20 cellular contexts compared by ENCODE assay signal in the genomic region with DNA sequence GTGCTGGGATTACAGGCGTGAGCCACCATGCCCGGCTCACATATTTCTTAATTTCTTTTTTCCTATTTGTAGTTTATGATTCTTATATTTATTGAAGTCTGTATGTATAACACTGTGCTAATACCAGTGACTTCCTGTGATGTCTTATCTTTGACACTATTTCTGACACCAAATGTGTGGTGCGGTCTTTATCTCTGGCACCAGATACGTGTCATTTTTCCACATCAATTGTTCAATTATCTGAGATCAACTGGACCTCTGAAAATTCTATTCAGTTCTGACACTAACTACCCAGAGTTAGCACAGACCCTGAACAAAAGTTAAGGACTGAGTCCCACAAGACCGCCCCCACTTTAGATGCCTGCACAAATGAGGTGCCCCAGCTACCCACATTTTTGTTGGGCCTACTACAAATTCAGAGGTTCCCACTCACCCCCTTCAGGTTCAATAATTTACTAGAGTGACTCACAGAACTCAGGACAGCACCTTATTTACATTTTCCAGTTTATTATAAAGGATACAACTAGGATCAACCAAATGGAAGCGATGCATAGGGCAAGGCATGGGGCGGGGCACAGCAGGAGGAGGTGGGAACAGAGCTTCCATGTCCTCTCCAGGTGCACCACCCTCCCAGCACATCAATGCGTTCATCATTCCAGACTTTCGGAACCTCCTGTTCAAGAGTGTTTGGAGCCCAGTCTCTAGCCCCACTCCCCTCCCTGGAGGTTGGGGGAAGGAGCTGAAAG. TPM values are rescaled to one million over a fixed set of nuclear protein-coding genes. Genes with fewer than 3 reads are reported as not detected.
DNase-seq lines count a peak whose midpoint lies in the region; ATAC-seq, FAIRE-seq and TF ChIP-seq lines count a peak whose summit lies in the region.
"Had no signal": no experiment of that assay in that cellular context is flagged by ENCODE, and none has a peak within 500 bp of the region (broad histone marks: within the 10 kb centered on the region; RNA-seq: fewer than 3 reads in every experiment).

No MANE protein-coding gene starts in this region.

- H3K36me3 Mint-ChIP-seq in activated CD8-positive, alpha-beta T cell treated with anti-CD3 and anti-CD28 coated beads, Interleukin-2, amount 10 ng/mL, durations not matched to agents 7 days and 5 days (ENCODE audit: low read depth) = peaks cover 4% of the 10 kb centered on the region
- H3K36me3 Mint-ChIP-seq in natural killer cell = no peaks in the 10 kb centered on the region
- H3K36me3 Mint-ChIP-seq in HFFc6 (ENCODE audit: low read depth) = no peaks in the 10 kb centered on the region

- H3K4me3 ChIP-seq in HepG2 (replicated peaks in 1 of 3; ENCODE audit: insufficient read depth in 1 of 3, low read depth in 2 of 3, low read length in 3 of 3) = no peak overlapping the region
- H3K4me3 ChIP-seq: GM23248, Peyer's patch had no signal

- no peak overlapping the region for H3K27ac Mint-ChIP-seq in stimulated activated naive CD8-positive, alpha-beta T cell treated with anti-CD3 and anti-CD28 coated beads, Interleukin-15, amount 100 ng/mL, for 72 hours
- H3K27ac Mint-ChIP-seq in activated CD8-positive, alpha-beta T cell treated with anti-CD3 and anti-CD28 coated beads, Interleukin-2, amount 10 ng/mL, durations not matched to agents 7 days and 5 days = no peak overlapping the region
- H3K27ac Mint-ChIP-seq in natural killer cell (peak overlapping the region; percentile 90 to 99), HFFc6 (no peak overlapping the region)

- no peaks in the 10 kb centered on the region for H3K9me3 ChIP-seq in HepG2 (ENCODE audit: low read length)
- H3K9me3 ChIP-seq: Peyer's patch had no signal

- no peaks in the 10 kb centered on the region for H3K79me2 ChIP-seq in HepG2 (ENCODE audit: insufficient read depth, low read length)

- TF ChIP-seq CTCF in natural killer cell (IDR thresholded peaks at IDR 0.05) = no peak
- TF ChIP-seq CTCF in HFFc6 (IDR thresholded peaks at IDR 0.05) = no peak
- no peak for TF ChIP-seq CTCF in HepG2 (CRISPR knock-in tag; IDR thresholded peaks at IDR 0.05)

- no peaks in the 10 kb centered on the region for H3K4me1 ChIP-seq in HepG2 (ENCODE audit: insufficient read depth, low read length)
- H3K4me1 ChIP-seq: Peyer's patch had no signal

- H3K27ac ChIP-seq in HepG2 (ENCODE audit: extremely low read length, insufficient read depth, low read length) = no peak overlapping the region
- H3K27ac ChIP-seq: GM23248, Peyer's patch had no signal

- no peaks in the 10 kb centered on the region for H3K36me3 ChIP-seq in HepG2 (replicated peaks in 1 of 2; ENCODE audit: control insufficient read depth in 1 of 2, insufficient read depth in 2 of 2, low read length in 2 of 2)
- H3K36me3 ChIP-seq: Peyer's patch had no signal

- POLR2A ChIA-PET in activated CD8-positive, alpha-beta T cell treated with anti-CD3 and anti-CD28 coated beads, Interleukin-2, amount 10 ng/mL, durations not matched to agents 7 days and 5 days (lab: Charles Lee) = no interaction called here
- POLR2A ChIA-PET in HepG2 (lab: Yijun Ruan, JAX) = no interaction called here

- no peaks in the 10 kb centered on the region for H4K20me1 ChIP-seq in HepG2 (ENCODE audit: insufficient read depth, low read length)

- CTCF ChIA-PET in activated CD8-positive, alpha-beta T cell treated with anti-CD3 and anti-CD28 coated beads, Interleukin-2, amount 10 ng/mL, durations not matched to agents 7 days and 5 days (lab: Charles Lee) = no interaction called here
- CTCF ChIA-PET in HepG2 (lab: Yijun Ruan, JAX; ENCODE audit: low intra/inter-chr PET ratio, low total read pairs) = no interaction called here

- TF ChIP-seq EP300 in HepG2 (IDR thresholded peaks at IDR 0.05; ENCODE audit: low read depth in 2 of 2, low read length in 2 of 2) (no peak), HepG2 (CRISPR knock-in tag; IDR thresholded peaks at IDR 0.05; ENCODE audit: borderline replicate concordance) (no peak)

- H3K27me3 Mint-ChIP-seq in stimulated activated naive CD8-positive, alpha-beta T cell treated with anti-CD3 and anti-CD28 coated beads, Interleukin-15, amount 100 ng/mL, for 72 hours = no peaks in the 10 kb centered on the region
- H3K27me3 Mint-ChIP-seq in activated CD8-positive, alpha-beta T cell treated with anti-CD3 and anti-CD28 coated beads, Interleukin-2, amount 10 ng/mL, durations not matched to agents 7 days and 5 days (ENCODE audit: low read depth) = no peaks in the 10 kb centered on the region
- H3K27me3 Mint-ChIP-seq in natural killer cell (ENCODE audit: low read depth in 2 of 2) = no peaks in the 10 kb centered on the region
- H3K27me3 Mint-ChIP-seq in HFFc6 (ENCODE audit: insufficient read depth) = no peaks in the 10 kb centered on the region; the same call in 1 of the 2 replicates

- TF ChIP-seq POLR2A in HepG2 (IDR thresholded peaks at IDR 0.05; ENCODE audit: insufficient read depth in 1 of 2, low read depth in 2 of 2, low read length in 2 of 2) = no peak

- 97% methylated on average over 9 of the region's 9 CpGs for WGBS in HepG2 (ENCODE audit: low lambda C conversion rate)

- TF ChIP-seq RAD21 in HepG2 (CRISPR knock-in tag; IDR thresholded peaks at IDR 0.05) = no peak

- no TSS peak for BruUV-seq in HepG2 (replicated peaks; lab: Mats Ljungman, UMichigan)

- no peaks in the 10 kb centered on the region for H3K27me3 ChIP-seq in HepG2 (ENCODE audit: control insufficient read depth in 1 of 2, insufficient read depth in 2 of 2, low read length in 2 of 2)
- H3K27me3 ChIP-seq: Peyer's patch had no signal

- no peak overlapping the region for H3K9ac ChIP-seq in HepG2 (ENCODE audit: insufficient read depth, low read depth, low read length)
- H3K9ac ChIP-seq: GM23248 had no signal

- FAIRE-seq in HepG2 (lab: Jason Lieb, UNC) = no peak
- FAIRE-seq: G401.6, GM19239 had no signal

- no peak overlapping the region for H3K4me3 Mint-ChIP-seq in stimulated activated naive CD8-positive, alpha-beta T cell treated with anti-CD3 and anti-CD28 coated beads, Interleukin-15, amount 100 ng/mL, for 72 hours
- H3K4me3 Mint-ChIP-seq in activated CD8-positive, alpha-beta T cell treated with anti-CD3 and anti-CD28 coated beads, Interleukin-2, amount 10 ng/mL, durations not matched to agents 7 days and 5 days = no peak overlapping the region
- H3K4me3 Mint-ChIP-seq in natural killer cell (peak overlapping the region; percentile 94), HFFc6 (no peak overlapping the region)

- H3K4me2 ChIP-seq in HepG2 (ENCODE audit: low read depth, low read length) = no peak overlapping the region

- no peak overlapping the region for H2AFZ ChIP-seq in HepG2 (ENCODE audit: low read length)
- H2AFZ ChIP-seq: GM23248 had no signal

- no peak for DNase-seq in stimulated activated naive CD8-positive, alpha-beta T cell treated with anti-CD3 and anti-CD28 coated beads, Interleukin-15, Interleukin-2, amounts not matched to agents 100 U/mL and 50 U/mL, for 24 hours
- no peak for DNase-seq in stimulated activated naive CD8-positive, alpha-beta T cell treated with anti-CD3 and anti-CD28 coated beads, Interleukin-15, amount 100 ng/mL, for 72 hours
- DNase-seq in activated CD8-positive, alpha-beta T cell treated with anti-CD3 and anti-CD28 coated beads, Interleukin-2, amount 10 ng/mL, durations not matched to agents 7 days and 5 days = no peak
- DNase-seq in natural killer cell (peak; percentile 27), HFFc6 (no peak), HepG2 (ENCODE audit: low spot score) (no peak)
- DNase-seq: AML-193, DMS79, GM23248, Karpas-422, NCI-H1417, NCI-H1930, NCI-H2171, NCI-H446 treated with DMSO at 0.1 percent for 48 hours, NCI-H748 treated with DMSO at 0.1 percent for 48 hours, Peyer's patch, Right ventricle myocardium superior had no signal

- ATAC-seq in stimulated activated naive CD8-positive, alpha-beta T cell treated with anti-CD3 and anti-CD28 coated beads, Interleukin-15, Interleukin-2, amounts not matched to agents 100 U/mL and 50 U/mL, for 24 hours = peak; percentile 36
- no peak for ATAC-seq in stimulated activated naive CD8-positive, alpha-beta T cell treated with anti-CD3 and anti-CD28 coated beads, Interleukin-15, amount 100 ng/mL, for 72 hours
- ATAC-seq in activated CD8-positive, alpha-beta T cell treated with anti-CD3 and anti-CD28 coated beads, Interleukin-2, amount 10 ng/mL, durations not matched to agents 7 days and 5 days = peak; percentile 42
- ATAC-seq in natural killer cell (peak; percentile 76 to 91 (median 89)), HG02852 (IDR thresholded peaks at IDR 0.05; ENCODE audit: unreplicated experiment) (no peak), HepG2 (no peak)

- H3K9me3 Mint-ChIP-seq in stimulated activated naive CD8-positive, alpha-beta T cell treated with anti-CD3 and anti-CD28 coated beads, Interleukin-15, amount 100 ng/mL, for 72 hours = no peaks in the 10 kb centered on the region
- H3K9me3 Mint-ChIP-seq in activated CD8-positive, alpha-beta T cell treated with anti-CD3 and anti-CD28 coated beads, Interleukin-2, amount 10 ng/mL, durations not matched to agents 7 days and 5 days (ENCODE audit: insufficient read depth) = no peaks in the 10 kb centered on the region
- H3K9me3 Mint-ChIP-seq in natural killer cell (no peaks in the 10 kb centered on the region), HFFc6 (no peaks in the 10 kb centered on the region)

- no peaks in the 10 kb centered on the region for H3K4me1 Mint-ChIP-seq in stimulated activated naive CD8-positive, alpha-beta T cell treated with anti-CD3 and anti-CD28 coated beads, Interleukin-15, amount 100 ng/mL, for 72 hours
- H3K4me1 Mint-ChIP-seq in activated CD8-positive, alpha-beta T cell treated with anti-CD3 and anti-CD28 coated beads, Interleukin-2, amount 10 ng/mL, durations not matched to agents 7 days and 5 days (ENCODE audit: low read depth) = peaks cover 5% of the 10 kb centered on the region
- H3K4me1 Mint-ChIP-seq in natural killer cell (peaks cover 52 to 54% of the 10 kb centered on the region in 2 donors), HFFc6 (ENCODE audit: low read depth) (no peaks in the 10 kb centered on the region)

- in situ Hi-C loops in HepG2 (cut with HindIII; ENCODE audit: extremely low pct_ligation_motif_present, low pct_unique_long_range_greater_than_20kb) = no loop called here

- intact Hi-C loops in natural killer cell (cut with micrococcal nuclease) (loop anchor here (1.0 to 5.0 kb wide), 2 partner anchors 12 to 44 kb away; partner anchors contain the start of genes COX6A1 and SRSF9), HepG2 (cut with micrococcal nuclease; ENCODE audit: unreplicated experiment) (no loop called here)

RNA-seq across cellular contexts. Expression of gene SRSF9, which starts 11.6 kb away (rescaled TPM):
- total RNA-seq in activated CD8-positive, alpha-beta T cell treated with anti-CD3 and anti-CD28 coated beads, Interleukin-2, amount 10 ng/mL, durations not matched to agents 7 days and 5 days = 100 to 1,000 TPM; 199 to 219 TPM
- 100 to 1,000 TPM; 175 to 191 (median 179) TPM for total RNA-seq in natural killer cell
- 100 to 1,000 TPM; 232 to 247 (median 238) TPM for total RNA-seq in HFFc6 (2021; fragmentation: NEBNext Ultra II Directional; extraction: Animal tissue kit (Norgen Biotek cat#: 25700))
- total RNA-seq in HepG2 (2016; rRNA removed; fragmentation: Illumina TruSeq; extraction: Trizol) = 144 and 153 TPM in 2 replicates
- 79.8 and 92.3 TPM in 2 replicates for total RNA-seq in HepG2 (2016; cell fraction: cytosol; rRNA removed; fragmentation: Illumina TruSeq; extraction: Trizol; ENCODE audit: low read depth)
- total RNA-seq in HepG2 (2016; cell fraction: insoluble cytoplasmic fraction; rRNA removed; fragmentation: Illumina TruSeq; extraction: Trizol) = 147 and 151 TPM in 2 replicates
- 156 and 174 TPM in 2 replicates for total RNA-seq in HepG2 (2016; cell fraction: membrane; rRNA removed; fragmentation: Illumina TruSeq; extraction: Trizol)
- total RNA-seq in HepG2 (2016; cell fraction: nucleus; rRNA removed; fragmentation: Illumina TruSeq; extraction: Trizol) = 91.6 and 93.3 TPM in 2 replicates
- polyA plus RNA-seq in HepG2 (2011; rRNA removed) = 96.2 and 125 TPM in 2 replicates
- polyA plus RNA-seq in HepG2 (2011; cell fraction: cytosol; rRNA removed) = 104 and 110 TPM in 2 replicates
- polyA plus RNA-seq in HepG2 (2011; cell fraction: nucleus; rRNA removed) = 63.8 and 77.8 TPM in 2 replicates
- polyA plus RNA-seq in HepG2 (2012) = 107 and 137 TPM in 2 replicates
- 105 and 142 TPM in 2 replicates for polyA plus RNA-seq in HepG2 (2016; cell fraction: cytosol; fragmentation: Illumina TruSeq; extraction: Trizol; ENCODE audit: low read depth)
- polyA plus RNA-seq in HepG2 (2016; cell fraction: insoluble cytoplasmic fraction; fragmentation: Illumina TruSeq; extraction: Trizol; ENCODE audit: low read depth) = 249 and 255 TPM in 2 replicates
- 171 and 200 TPM in 2 replicates for polyA plus RNA-seq in HepG2 (2016; cell fraction: membrane; fragmentation: Illumina TruSeq; extraction: Trizol; ENCODE audit: low read depth)
- 188 and 193 TPM in 2 replicates for polyA plus RNA-seq in HepG2 (2016; cell fraction: nucleus; fragmentation: Illumina TruSeq; extraction: Trizol; ENCODE audit: insufficient read depth, low read depth)
- polyA minus RNA-seq in HepG2 (2011; rRNA and poly(A)+ RNA removed; ENCODE audit: low replicate concordance) = 43.3 and 56.5 TPM in 2 replicates
- polyA minus RNA-seq in HepG2 (2011; cell fraction: cytosol; rRNA and poly(A)+ RNA removed) = 67.3 and 72.5 TPM in 2 replicates
- polyA minus RNA-seq in HepG2 (2011; cell fraction: nucleus; rRNA and poly(A)+ RNA removed) = 74.4 and 78.4 TPM in 2 replicates

RNA-seq across cellular contexts. Expression of gene DYNLL1, which starts 14.7 kb away (rescaled TPM):
- 100 to 1,000 TPM; 273 to 275 TPM for total RNA-seq in activated CD8-positive, alpha-beta T cell treated with anti-CD3 and anti-CD28 coated beads, Interleukin-2, amount 10 ng/mL, durations not matched to agents 7 days and 5 days
- total RNA-seq in natural killer cell (100 to 1,000 TPM in 1 of 3 donors, 10 to 100 TPM in 2; 69.7 to 110 (median 77.2) TPM), HepG2 (2016; rRNA removed; fragmentation: Illumina TruSeq; extraction: Trizol) (271 and 403 TPM in 2 replicates)
- total RNA-seq in HFFc6 (2021; fragmentation: NEBNext Ultra II Directional; extraction: Animal tissue kit (Norgen Biotek cat#: 25700)) = 100 to 1,000 TPM; 530 to 650 (median 609) TPM
- 125 and 176 TPM in 2 replicates for total RNA-seq in HepG2 (2016; cell fraction: cytosol; rRNA removed; fragmentation: Illumina TruSeq; extraction: Trizol; ENCODE audit: low read depth)
- 277 and 420 TPM in 2 replicates for total RNA-seq in HepG2 (2016; cell fraction: insoluble cytoplasmic fraction; rRNA removed; fragmentation: Illumina TruSeq; extraction: Trizol)
- total RNA-seq in HepG2 (2016; cell fraction: membrane; rRNA removed; fragmentation: Illumina TruSeq; extraction: Trizol) = 174 and 230 TPM in 2 replicates
- total RNA-seq in HepG2 (2016; cell fraction: nucleus; rRNA removed; fragmentation: Illumina TruSeq; extraction: Trizol) = 119 and 123 TPM in 2 replicates
- 294 and 318 TPM in 2 replicates for polyA plus RNA-seq in HepG2 (2011; rRNA removed)
- polyA plus RNA-seq in HepG2 (2011; cell fraction: cytosol; rRNA removed) = 305 and 402 TPM in 2 replicates
- polyA plus RNA-seq in HepG2 (2011; cell fraction: nucleus; rRNA removed) = 130 and 152 TPM in 2 replicates
- polyA plus RNA-seq in HepG2 (2012) = 350 and 505 TPM in 2 replicates
- polyA plus RNA-seq in HepG2 (2016; cell fraction: cytosol; fragmentation: Illumina TruSeq; extraction: Trizol; ENCODE audit: low read depth) = 240 and 370 TPM in 2 replicates
- 862 and 951 TPM in 2 replicates for polyA plus RNA-seq in HepG2 (2016; cell fraction: insoluble cytoplasmic fraction; fragmentation: Illumina TruSeq; extraction: Trizol; ENCODE audit: low read depth)
- 322 and 411 TPM in 2 replicates for polyA plus RNA-seq in HepG2 (2016; cell fraction: membrane; fragmentation: Illumina TruSeq; extraction: Trizol; ENCODE audit: low read depth)
- 362 and 385 TPM in 2 replicates for polyA plus RNA-seq in HepG2 (2016; cell fraction: nucleus; fragmentation: Illumina TruSeq; extraction: Trizol; ENCODE audit: insufficient read depth, low read depth)
- polyA minus RNA-seq in HepG2 (2011; rRNA and poly(A)+ RNA removed; ENCODE audit: low replicate concordance) = 59.5 and 114 TPM in 2 replicates
- 80.5 and 87.3 TPM in 2 replicates for polyA minus RNA-seq in HepG2 (2011; cell fraction: cytosol; rRNA and poly(A)+ RNA removed)
- polyA minus RNA-seq in HepG2 (2011; cell fraction: nucleus; rRNA and poly(A)+ RNA removed) = 57.0 and 67.4 TPM in 2 replicates

RNA-seq across cellular contexts. Expression of gene GATC, which starts 35.0 kb away (rescaled TPM):
- 10 to 100 TPM; 25.4 to 31.9 TPM for total RNA-seq in activated CD8-positive, alpha-beta T cell treated with anti-CD3 and anti-CD28 coated beads, Interleukin-2, amount 10 ng/mL, durations not matched to agents 7 days and 5 days
- total RNA-seq in natural killer cell (10 to 100 TPM; 16.5 to 22.8 (median 20.5) TPM), HepG2 (2016; rRNA removed; fragmentation: Illumina TruSeq; extraction: Trizol) (29.7 and 38.5 TPM in 2 replicates)
- 10 to 100 TPM; 16.3 to 30.9 (median 24.0) TPM for total RNA-seq in HFFc6 (2021; fragmentation: NEBNext Ultra II Directional; extraction: Animal tissue kit (Norgen Biotek cat#: 25700))
- 6.2 and 7.0 TPM in 2 replicates for total RNA-seq in HepG2 (2016; cell fraction: cytosol; rRNA removed; fragmentation: Illumina TruSeq; extraction: Trizol; ENCODE audit: low read depth)
- 27.8 and 40.0 TPM in 2 replicates for total RNA-seq in HepG2 (2016; cell fraction: insoluble cytoplasmic fraction; rRNA removed; fragmentation: Illumina TruSeq; extraction: Trizol)
- 19.6 and 20.8 TPM in 2 replicates for total RNA-seq in HepG2 (2016; cell fraction: membrane; rRNA removed; fragmentation: Illumina TruSeq; extraction: Trizol)
- 15.6 and 15.8 TPM in 2 replicates for total RNA-seq in HepG2 (2016; cell fraction: nucleus; rRNA removed; fragmentation: Illumina TruSeq; extraction: Trizol)
- 16.2 and 17.7 TPM in 2 replicates for polyA plus RNA-seq in HepG2 (2011; rRNA removed)
- 11.9 and 14.7 TPM in 2 replicates for polyA plus RNA-seq in HepG2 (2011; cell fraction: cytosol; rRNA removed)
- polyA plus RNA-seq in HepG2 (2011; cell fraction: nucleus; rRNA removed) = 11.4 and 14.2 TPM in 2 replicates
- 16.9 and 17.4 TPM in 2 replicates for polyA plus RNA-seq in HepG2 (2012)
- polyA plus RNA-seq in HepG2 (2016; cell fraction: cytosol; fragmentation: Illumina TruSeq; extraction: Trizol; ENCODE audit: low read depth) = 6.3 and 6.9 TPM in 2 replicates
- 39.2 and 42.0 TPM in 2 replicates for polyA plus RNA-seq in HepG2 (2016; cell fraction: insoluble cytoplasmic fraction; fragmentation: Illumina TruSeq; extraction: Trizol; ENCODE audit: low read depth)
- polyA plus RNA-seq in HepG2 (2016; cell fraction: membrane; fragmentation: Illumina TruSeq; extraction: Trizol; ENCODE audit: low read depth) = 16.7 and 17.8 TPM in 2 replicates
- 24.7 and 31.3 TPM in 2 replicates for polyA plus RNA-seq in HepG2 (2016; cell fraction: nucleus; fragmentation: Illumina TruSeq; extraction: Trizol; ENCODE audit: insufficient read depth, low read depth)
- polyA minus RNA-seq in HepG2 (2011; rRNA and poly(A)+ RNA removed; ENCODE audit: low replicate concordance) = 39.6 and 42.0 TPM in 2 replicates
- polyA minus RNA-seq in HepG2 (2011; cell fraction: cytosol; rRNA and poly(A)+ RNA removed) = 11.3 and 14.5 TPM in 2 replicates
- polyA minus RNA-seq in HepG2 (2011; cell fraction: nucleus; rRNA and poly(A)+ RNA removed) = 13.5 and 15.9 TPM in 2 replicates

RNA-seq across cellular contexts. Expression of gene TRIAP1, which starts 35.0 kb away (rescaled TPM):
- 10 to 100 TPM; 36.2 to 40.9 TPM for total RNA-seq in activated CD8-positive, alpha-beta T cell treated with anti-CD3 and anti-CD28 coated beads, Interleukin-2, amount 10 ng/mL, durations not matched to agents 7 days and 5 days
- total RNA-seq in natural killer cell (10 to 100 TPM; 21.3 to 25.8 (median 24.2) TPM), HepG2 (2016; rRNA removed; fragmentation: Illumina TruSeq; extraction: Trizol) (117 and 178 TPM in 2 replicates)
- total RNA-seq in HFFc6 (2021; fragmentation: NEBNext Ultra II Directional; extraction: Animal tissue kit (Norgen Biotek cat#: 25700)) = 10 to 100 TPM; 37.9 to 49.0 (median 41.6) TPM
- 39.1 and 44.5 TPM in 2 replicates for total RNA-seq in HepG2 (2016; cell fraction: cytosol; rRNA removed; fragmentation: Illumina TruSeq; extraction: Trizol; ENCODE audit: low read depth)
- 119 and 181 TPM in 2 replicates for total RNA-seq in HepG2 (2016; cell fraction: insoluble cytoplasmic fraction; rRNA removed; fragmentation: Illumina TruSeq; extraction: Trizol)
- total RNA-seq in HepG2 (2016; cell fraction: membrane; rRNA removed; fragmentation: Illumina TruSeq; extraction: Trizol) = 111 and 122 TPM in 2 replicates
- 43.7 and 44.3 TPM in 2 replicates for total RNA-seq in HepG2 (2016; cell fraction: nucleus; rRNA removed; fragmentation: Illumina TruSeq; extraction: Trizol)
- polyA plus RNA-seq in HepG2 (2011; rRNA removed) = 44.4 and 55.0 TPM in 2 replicates
- polyA plus RNA-seq in HepG2 (2011; cell fraction: cytosol; rRNA removed) = 24.2 and 38.0 TPM in 2 replicates
- 10.3 and 10.4 TPM in 2 replicates for polyA plus RNA-seq in HepG2 (2011; cell fraction: nucleus; rRNA removed)
- polyA plus RNA-seq in HepG2 (2012) = 53.7 and 57.3 TPM in 2 replicates
- 40.5 and 48.9 TPM in 2 replicates for polyA plus RNA-seq in HepG2 (2016; cell fraction: cytosol; fragmentation: Illumina TruSeq; extraction: Trizol; ENCODE audit: low read depth)
- 178 and 205 TPM in 2 replicates for polyA plus RNA-seq in HepG2 (2016; cell fraction: insoluble cytoplasmic fraction; fragmentation: Illumina TruSeq; extraction: Trizol; ENCODE audit: low read depth)
- polyA plus RNA-seq in HepG2 (2016; cell fraction: membrane; fragmentation: Illumina TruSeq; extraction: Trizol; ENCODE audit: low read depth) = 88.7 and 94.2 TPM in 2 replicates
- polyA plus RNA-seq in HepG2 (2016; cell fraction: nucleus; fragmentation: Illumina TruSeq; extraction: Trizol; ENCODE audit: insufficient read depth, low read depth) = 77.8 and 83.9 TPM in 2 replicates
- polyA minus RNA-seq in HepG2 (2011; rRNA and poly(A)+ RNA removed; ENCODE audit: low replicate concordance) = 5.9 and 9.3 TPM in 2 replicates
- 16.6 and 18.5 TPM in 2 replicates for polyA minus RNA-seq in HepG2 (2011; cell fraction: cytosol; rRNA and poly(A)+ RNA removed)
- 11.6 and 11.8 TPM in 2 replicates for polyA minus RNA-seq in HepG2 (2011; cell fraction: nucleus; rRNA and poly(A)+ RNA removed)

RNA-seq across cellular contexts. Expression of gene COX6A1, which starts 43.3 kb away (rescaled TPM):
- 100 to 1,000 TPM; 337 to 351 TPM for total RNA-seq in activated CD8-positive, alpha-beta T cell treated with anti-CD3 and anti-CD28 coated beads, Interleukin-2, amount 10 ng/mL, durations not matched to agents 7 days and 5 days
- total RNA-seq in natural killer cell (100 to 1,000 TPM; 152 to 189 (median 163) TPM), HepG2 (2016; rRNA removed; fragmentation: Illumina TruSeq; extraction: Trizol) (204 and 542 TPM in 2 replicates)
- total RNA-seq in HFFc6 (2021; fragmentation: NEBNext Ultra II Directional; extraction: Animal tissue kit (Norgen Biotek cat#: 25700)) = 100 to 1,000 TPM; 356 to 391 (median 373) TPM
- 121 and 131 TPM in 2 replicates for total RNA-seq in HepG2 (2016; cell fraction: cytosol; rRNA removed; fragmentation: Illumina TruSeq; extraction: Trizol; ENCODE audit: low read depth)
- 226 and 562 TPM in 2 replicates for total RNA-seq in HepG2 (2016; cell fraction: insoluble cytoplasmic fraction; rRNA removed; fragmentation: Illumina TruSeq; extraction: Trizol)
- total RNA-seq in HepG2 (2016; cell fraction: membrane; rRNA removed; fragmentation: Illumina TruSeq; extraction: Trizol) = 107 and 111 TPM in 2 replicates
- 291 and 339 TPM in 2 replicates for total RNA-seq in HepG2 (2016; cell fraction: nucleus; rRNA removed; fragmentation: Illumina TruSeq; extraction: Trizol)
- polyA plus RNA-seq in HepG2 (2011; rRNA removed) = 655 and 673 TPM in 2 replicates
- polyA plus RNA-seq in HepG2 (2011; cell fraction: cytosol; rRNA removed) = 682 and 991 TPM in 2 replicates
- polyA plus RNA-seq in HepG2 (2011; cell fraction: nucleus; rRNA removed) = 688 and 965 TPM in 2 replicates
- 389 and 405 TPM in 2 replicates for polyA plus RNA-seq in HepG2 (2012)
- 114 and 131 TPM in 2 replicates for polyA plus RNA-seq in HepG2 (2016; cell fraction: cytosol; fragmentation: Illumina TruSeq; extraction: Trizol; ENCODE audit: low read depth)
- polyA plus RNA-seq in HepG2 (2016; cell fraction: insoluble cytoplasmic fraction; fragmentation: Illumina TruSeq; extraction: Trizol; ENCODE audit: low read depth) = 204 and 225 TPM in 2 replicates
- polyA plus RNA-seq in HepG2 (2016; cell fraction: membrane; fragmentation: Illumina TruSeq; extraction: Trizol; ENCODE audit: low read depth) = 86.9 and 92.6 TPM in 2 replicates
- 490 and 539 TPM in 2 replicates for polyA plus RNA-seq in HepG2 (2016; cell fraction: nucleus; fragmentation: Illumina TruSeq; extraction: Trizol; ENCODE audit: insufficient read depth, low read depth)
- polyA minus RNA-seq in HepG2 (2011; rRNA and poly(A)+ RNA removed; ENCODE audit: low replicate concordance) = 318 and 569 TPM in 2 replicates
- 173 and 174 TPM in 2 replicates for polyA minus RNA-seq in HepG2 (2011; cell fraction: cytosol; rRNA and poly(A)+ RNA removed)
- polyA minus RNA-seq in HepG2 (2011; cell fraction: nucleus; rRNA and poly(A)+ RNA removed) = 97.8 and 134 TPM in 2 replicates

Comparison
In these comparisons a context has a peak if more than half of its experiments do, and no peak if none do; other contexts are left out.
1. ATAC-seq: peak in stimulated activated naive CD8-positive, alpha-beta T cell treated with anti-CD3 and anti-CD28 coated beads, Interleukin-15, Interleukin-2, amounts not matched to agents 100 U/mL and 50 U/mL, for 24 hours (single experiment), activated CD8-positive, alpha-beta T cell treated with anti-CD3 and anti-CD28 coated beads, Interleukin-2, amount 10 ng/mL, durations not matched to agents 7 days and 5 days (single experiment) and natural killer cell (3 of 3); none in stimulated activated naive CD8-positive, alpha-beta T cell treated with anti-CD3 and anti-CD28 coated beads, Interleukin-15, amount 100 ng/mL, for 72 hours (single experiment), HG02852 (single experiment) and HepG2 (single experiment).
2. H3K27ac Mint-ChIP-seq: peak in natural killer cell (2 of 2); none in stimulated activated naive CD8-positive, alpha-beta T cell treated with anti-CD3 and anti-CD28 coated beads, Interleukin-15, amount 100 ng/mL, for 72 hours (0 of 2), activated CD8-positive, alpha-beta T cell treated with anti-CD3 and anti-CD28 coated beads, Interleukin-2, amount 10 ng/mL, durations not matched to agents 7 days and 5 days (single experiment) and HFFc6 (single experiment).